In genomic region chr10:23158370-23158769, GRCh38 we compare ENCODE assay signal across 1 cellular context.
TF ChIP-seq lines count a peak whose summit lies in the region.

No MANE protein-coding gene starts in this region.

TF ChIP-seq in K562, 482 proteins besides CTCF, POLR2A, EP300 and RAD21 (continued from another document):
- TF ChIP-seq PBX2 (CRISPR knock-in tag; IDR thresholded peaks at IDR 0.05; ENCODE audit: low read depth) = no peak
- TF ChIP-seq PBX2 (tag; conservative IDR thresholded peaks at IDR 0.05; ENCODE audit: low read depth) = 0 out of 2 replicates have a peak, but pooled peaks have one; percentile 29
- no peak for TF ChIP-seq BRCA1 (IDR thresholded peaks at IDR 0.05)
- no peak for TF ChIP-seq BRCA1 (CRISPR knock-in tag; IDR thresholded peaks at IDR 0.05)
- no peak for TF ChIP-seq MNT (conservative IDR thresholded peaks at IDR 0.05)
- 0 out of 2 replicates have a peak, but pooled peaks have one; percentile 13 for TF ChIP-seq PKNOX1 (IDR thresholded peaks at IDR 0.05)
- TF ChIP-seq NEUROD1 (IDR thresholded peaks at IDR 0.05; ENCODE audit: borderline replicate concordance, low read depth, low read length, partially characterized antibody) = no peak
- TF ChIP-seq FOSL1 (tag; conservative IDR thresholded peaks at IDR 0.05) = peak; percentile 11
- no peak for TF ChIP-seq RBM17 (IDR thresholded peaks at IDR 0.05; ENCODE audit: borderline replicate concordance, low read depth, low read length)
- no peak for TF ChIP-seq TFE3 (CRISPR knock-in tag; IDR thresholded peaks at IDR 0.05)
- TF ChIP-seq ZNF140 (CRISPR knock-in tag; IDR thresholded peaks at IDR 0.05) = no peak
- peak in 1 of 2 experiments; percentile 53; a peak in 2 of 4 replicates for TF ChIP-seq MAZ (CRISPR knock-in tag; conservative IDR thresholded peaks at IDR 0.05 in 1 of 2, IDR thresholded peaks at IDR 0.05 in 1 of 2)
- no peak for TF ChIP-seq RFX1 (IDR thresholded peaks at IDR 0.05)
- TF ChIP-seq RB1 (IDR thresholded peaks at IDR 0.05; ENCODE audit: low read depth) = 0 out of 2 replicates have a peak, but pooled peaks have one; percentile 16
- no peak for TF ChIP-seq TAL1 (IDR thresholded peaks at IDR 0.05)
- TF ChIP-seq CSDE1 (IDR thresholded peaks at IDR 0.05) = no peak
- TF ChIP-seq TBP (optimal IDR thresholded peaks at IDR 0.05; ENCODE audit: low read depth, low read length) = no peak
- no peak for TF ChIP-seq ZNF717 (CRISPR knock-in tag; IDR thresholded peaks at IDR 0.05)
- TF ChIP-seq ZNF644 (tag; IDR thresholded peaks at IDR 0.05; ENCODE audit: low read depth) = no peak
- TF ChIP-seq THRA (IDR thresholded peaks at IDR 0.05) = no peak
- TF ChIP-seq MTA2 (IDR thresholded peaks at IDR 0.05; ENCODE audit: low read depth) = no peak
